17 cellular contexts compared by ENCODE assay signal in the genomic region with DNA sequence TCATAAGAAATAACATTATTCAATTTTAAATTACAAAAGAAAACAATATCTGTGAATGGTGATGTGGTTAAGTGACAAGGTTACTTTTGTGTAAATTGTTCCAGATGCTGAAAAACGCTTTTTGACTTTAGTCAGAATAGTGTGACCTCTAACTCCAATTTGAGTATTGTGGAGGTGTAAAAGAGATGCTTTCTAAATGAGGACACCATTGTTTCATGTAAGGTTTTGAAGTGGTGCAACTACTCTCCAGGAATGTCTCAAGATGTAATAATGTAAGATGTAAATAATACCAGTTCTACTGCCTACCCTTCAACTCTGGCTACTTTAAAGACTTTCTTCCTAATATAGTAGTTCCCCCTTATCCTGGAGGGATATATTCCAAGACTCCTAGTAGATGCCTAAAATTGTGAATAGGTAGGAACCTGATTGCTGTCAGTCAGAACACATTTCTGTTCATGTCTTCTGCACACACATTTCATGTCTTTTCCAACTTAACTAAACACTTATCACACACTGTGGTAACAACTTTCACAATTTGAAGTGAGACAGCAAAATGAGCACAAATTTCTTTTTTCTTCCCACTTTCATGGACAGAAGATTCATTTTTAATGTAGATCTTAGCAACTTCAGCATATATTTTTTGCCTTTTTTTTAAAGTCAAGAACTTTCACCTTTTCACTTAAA. TPM values are rescaled to one million over a fixed set of nuclear protein-coding genes. Genes with fewer than 3 reads are reported as not detected.
DNase-seq lines count a peak whose midpoint lies in the region; FAIRE-seq and TF ChIP-seq lines count a peak whose summit lies in the region.
"Had no signal": no experiment of that assay in that cellular context is flagged by ENCODE, and none has a peak within 500 bp of the region (broad histone marks: within the 10 kb centered on the region; RNA-seq: fewer than 3 reads in every experiment).

No MANE protein-coding gene starts in this region.

- no peak overlapping the region for H3K27ac ChIP-seq in mammary epithelial cell (ENCODE audit: insufficient read depth, low read depth, low read length)
- H3K27ac ChIP-seq in breast epithelium = no peak overlapping the region
- no peak overlapping the region for H3K27ac ChIP-seq in astrocyte (ENCODE audit: low read depth, low read length)
- H3K27ac ChIP-seq in keratinocyte (ENCODE audit: control insufficient read depth, insufficient read depth, low read length) = no peak overlapping the region

- H3K4me1 ChIP-seq in mammary epithelial cell (ENCODE audit: insufficient read depth, low read length) = peaks cover 33% of the 10 kb centered on the region
- no peaks in the 10 kb centered on the region for H3K4me1 ChIP-seq in breast epithelium
- H3K4me1 ChIP-seq in astrocyte (ENCODE audit: insufficient read depth, low read length) = peaks cover 11% of the 10 kb centered on the region
- peaks cover 30% of the 10 kb centered on the region for H3K4me1 ChIP-seq in keratinocyte (ENCODE audit: control insufficient read depth, extremely low read depth, insufficient read depth, low read length)

- dilution Hi-C loops in mammary epithelial cell (cut with HindIII; ENCODE audit: low sequenced_read_pairs) (no loop called here), keratinocyte (cut with MboI; ENCODE audit: extremely low pct_ligation_motif_present, low sequenced_read_pairs) (no loop called here)

- peaks cover 11% of the 10 kb centered on the region for H3K4me1 Mint-ChIP-seq in astrocyte (ENCODE audit: low read depth, unreplicated experiment)
- peaks cover 6% of the 10 kb centered on the region for H3K4me1 Mint-ChIP-seq in activated T-helper 2 cell treated with anti-CD3 and anti-CD28 coated beads, Interferon-gamma antibody, Interleukin-2, Interleukin-4, amounts not matched to agents 10 μg/mL and 5 μg/mL and 100 μg/mL, durations not matched to agents 14 hours and 24 hours and 36 hours (ENCODE audit: low read depth)

- H3K4me2 ChIP-seq in mammary epithelial cell (ENCODE audit: insufficient read depth, low read depth, low read length) = peak overlapping the region; percentile 44
- no peak overlapping the region for H3K4me2 ChIP-seq in astrocyte (ENCODE audit: low read length)
- peak overlapping the region; percentile 68 for H3K4me2 ChIP-seq in keratinocyte (ENCODE audit: control insufficient read depth, extremely low read depth, insufficient read depth, low read depth, low read length)

- no peaks in the 10 kb centered on the region for H3K36me3 ChIP-seq in mammary epithelial cell (ENCODE audit: insufficient read depth, low read length)
- H3K36me3 ChIP-seq in breast epithelium = no peaks in the 10 kb centered on the region
- no peaks in the 10 kb centered on the region for H3K36me3 ChIP-seq in astrocyte (ENCODE audit: insufficient read depth, low read length)
- H3K36me3 ChIP-seq in keratinocyte (ENCODE audit: control insufficient read depth in 2 of 2, extremely low read depth in 1 of 2, insufficient read depth in 2 of 2, low read length in 2 of 2) = no peaks in the 10 kb centered on the region

- FAIRE-seq in astrocyte (lab: Jason Lieb, UNC) = peak; percentile 26
- FAIRE-seq in keratinocyte (lab: Jason Lieb, UNC) = peak; percentile 43
- no peak for FAIRE-seq in RCC 7860 (lab: Jason Lieb, UNC)
- FAIRE-seq: GM12878, GM18507, HTR-8/SVneo had no signal

- CTCF ChIA-PET in mammary epithelial cell (lab: Charles Lee; ENCODE audit: low non-redundant PET) = no interaction called here

- intact Hi-C loops in mammary epithelial cell (cut with micrococcal nuclease) = no loop called here
- intact Hi-C loops in breast epithelium (cut with DNase I; ENCODE audit: low total_unique reads) = no loop called here
- intact Hi-C loops in activated T-helper 2 cell treated with anti-CD3 and anti-CD28 coated beads, Interferon-gamma antibody, Interleukin-2, Interleukin-4, amounts not matched to agents 10 μg/mL and 5 μg/mL and 100 μg/mL, durations not matched to agents 14 hours and 24 hours and 36 hours (cut with micrococcal nuclease) = no loop called here

- no peaks in the 10 kb centered on the region for H3K27me3 Mint-ChIP-seq in astrocyte (ENCODE audit: low read depth, unreplicated experiment)
- H3K27me3 Mint-ChIP-seq in activated T-helper 2 cell treated with anti-CD3 and anti-CD28 coated beads, Interferon-gamma antibody, Interleukin-2, Interleukin-4, amounts not matched to agents 10 μg/mL and 5 μg/mL and 100 μg/mL, durations not matched to agents 14 hours and 24 hours and 36 hours (ENCODE audit: low read depth) = peaks cover 19% of the 10 kb centered on the region

- H3K27me3 ChIP-seq in mammary epithelial cell (ENCODE audit: insufficient read depth, low read length) = no peaks in the 10 kb centered on the region
- H3K27me3 ChIP-seq in breast epithelium = no peaks in the 10 kb centered on the region
- no peaks in the 10 kb centered on the region for H3K27me3 ChIP-seq in astrocyte (ENCODE audit: insufficient read depth, low read length)
- no peaks in the 10 kb centered on the region for H3K27me3 ChIP-seq in keratinocyte (ENCODE audit: control insufficient read depth, extremely low read depth, insufficient read depth, low read length)

- no peaks in the 10 kb centered on the region for H3K36me3 Mint-ChIP-seq in astrocyte (ENCODE audit: low read depth, unreplicated experiment)
- H3K36me3 Mint-ChIP-seq in activated T-helper 2 cell treated with anti-CD3 and anti-CD28 coated beads, Interferon-gamma antibody, Interleukin-2, Interleukin-4, amounts not matched to agents 10 μg/mL and 5 μg/mL and 100 μg/mL, durations not matched to agents 14 hours and 24 hours and 36 hours (ENCODE audit: low read depth) = no peaks in the 10 kb centered on the region
- H3K36me3 Mint-ChIP-seq: CD14-positive monocyte had no signal

- H2AFZ ChIP-seq in mammary epithelial cell (ENCODE audit: low read depth, low read length) = peak overlapping the region; percentile 14
- H2AFZ ChIP-seq in astrocyte (ENCODE audit: low read depth, low read length) = no peak overlapping the region
- H2AFZ ChIP-seq in keratinocyte (ENCODE audit: control insufficient read depth, low read length) = peak overlapping the region; percentile 10

- no peak overlapping the region for H3K27ac Mint-ChIP-seq in astrocyte (ENCODE audit: unreplicated experiment)
- H3K27ac Mint-ChIP-seq in activated T-helper 2 cell treated with anti-CD3 and anti-CD28 coated beads, Interferon-gamma antibody, Interleukin-2, Interleukin-4, amounts not matched to agents 10 μg/mL and 5 μg/mL and 100 μg/mL, durations not matched to agents 14 hours and 24 hours and 36 hours = no peak overlapping the region
- H3K27ac Mint-ChIP-seq: CD14-positive monocyte had no signal

- H4K20me1 ChIP-seq in mammary epithelial cell (ENCODE audit: insufficient read depth, low read length) = no peaks in the 10 kb centered on the region
- H4K20me1 ChIP-seq in astrocyte (ENCODE audit: insufficient read depth, low read length) = no peaks in the 10 kb centered on the region
- no peaks in the 10 kb centered on the region for H4K20me1 ChIP-seq in keratinocyte (ENCODE audit: control insufficient read depth, extremely low read depth, insufficient read depth, low read length)

- BruUV-seq in mammary epithelial cell (replicated peaks; lab: Mats Ljungman, UMichigan) = no TSS peak

- H3K9me3 Mint-ChIP-seq in astrocyte (ENCODE audit: unreplicated experiment) = no peaks in the 10 kb centered on the region
- no peaks in the 10 kb centered on the region for H3K9me3 Mint-ChIP-seq in activated T-helper 2 cell treated with anti-CD3 and anti-CD28 coated beads, Interferon-gamma antibody, Interleukin-2, Interleukin-4, amounts not matched to agents 10 μg/mL and 5 μg/mL and 100 μg/mL, durations not matched to agents 14 hours and 24 hours and 36 hours

- H3K79me2 ChIP-seq in mammary epithelial cell (ENCODE audit: insufficient read depth, low read length) (no peaks in the 10 kb centered on the region), astrocyte (ENCODE audit: insufficient read depth, low read length) (no peaks in the 10 kb centered on the region), keratinocyte (ENCODE audit: control insufficient read depth, insufficient read depth, low read length) (no peaks in the 10 kb centered on the region)

- H3K4me3 Mint-ChIP-seq in astrocyte (ENCODE audit: unreplicated experiment) = no peak overlapping the region
- H3K4me3 Mint-ChIP-seq in activated T-helper 2 cell treated with anti-CD3 and anti-CD28 coated beads, Interferon-gamma antibody, Interleukin-2, Interleukin-4, amounts not matched to agents 10 μg/mL and 5 μg/mL and 100 μg/mL, durations not matched to agents 14 hours and 24 hours and 36 hours (ENCODE audit: low read depth) = no peak overlapping the region
- H3K4me3 Mint-ChIP-seq: CD14-positive monocyte had no signal

- H3K9me1 ChIP-seq in keratinocyte (ENCODE audit: control insufficient read depth, extremely low read depth, insufficient read depth, low read length) = no peaks in the 10 kb centered on the region

- no peak for TF ChIP-seq POLR2A in breast epithelium (IDR thresholded peaks at IDR 0.05)

- in situ Hi-C loops in mammary epithelial cell (cut with MboI; ENCODE audit: low sequenced_read_pairs in 2 of 2) = no loop called here

- H3K9me3 ChIP-seq in mammary epithelial cell (replicated peaks; ENCODE audit: insufficient read depth, low read length) (no peaks in the 10 kb centered on the region), breast epithelium (no peaks in the 10 kb centered on the region), astrocyte (ENCODE audit: insufficient read depth, low read depth, low read length) (no peaks in the 10 kb centered on the region), keratinocyte (ENCODE audit: control insufficient read depth, low read depth, low read length) (no peaks in the 10 kb centered on the region)

- H3K9ac ChIP-seq in mammary epithelial cell (ENCODE audit: insufficient read depth, low read length) (no peak overlapping the region), astrocyte (ENCODE audit: low read length) (no peak overlapping the region), keratinocyte (ENCODE audit: control insufficient read depth, extremely low read depth, insufficient read depth, low read length) (no peak overlapping the region)

- no peak for TF ChIP-seq CTCF in mammary epithelial cell (conservative IDR thresholded peaks at IDR 0.05 in 1 of 2, IDR thresholded peaks at IDR 0.05 in 1 of 2; ENCODE audit: extremely low read depth in 1 of 2, insufficient read depth in 1 of 2, low read depth in 1 of 2, low read length in 2 of 2)
- no peak for TF ChIP-seq CTCF in breast epithelium (IDR thresholded peaks at IDR 0.05)
- no peak for TF ChIP-seq CTCF in astrocyte (IDR thresholded peaks at IDR 0.05; ENCODE audit: insufficient read depth, low read depth, low read length)
- TF ChIP-seq CTCF in keratinocyte (optimal IDR thresholded peaks at IDR 0.05 in 1 of 3, IDR thresholded peaks at IDR 0.05 in 1 of 3, conservative IDR thresholded peaks at IDR 0.05 in 1 of 3; ENCODE audit: extremely low read depth in 1 of 3, insufficient read depth in 2 of 3, low read length in 3 of 3) = no peak

- H3K4me3 ChIP-seq in mammary epithelial cell (replicated peaks in 1 of 3; ENCODE audit: insufficient read depth in 1 of 3, low read depth in 2 of 3, low read length in 3 of 3) (no peak overlapping the region), breast epithelium (no peak overlapping the region), astrocyte (ENCODE audit: insufficient read depth, low read depth, low read length) (no peak overlapping the region), keratinocyte (ENCODE audit: control insufficient read depth in 2 of 3, extremely low read depth in 1 of 3, insufficient read depth in 2 of 3, low read depth in 1 of 3, low read length in 3 of 3) (no peak overlapping the region)
- H3K4me3 ChIP-seq: GM12878 had no signal

- WGBS in mammary epithelial cell (ENCODE audit: low coverage, missing lambda C conversion rate) = 59% methylated on average over 1 of the region's 1 CpG

- DNase-seq in mammary epithelial cell = peak; percentile 9
- DNase-seq in breast epithelium (ENCODE audit: low spot score in 2 of 2) = no peak
- no peak for DNase-seq in astrocyte (ENCODE audit: low read depth)
- DNase-seq in keratinocyte (ENCODE audit: low read depth, low spot score) = no peak
- no peak for DNase-seq in activated T-helper 2 cell treated with anti-CD3 and anti-CD28 coated beads, Interferon-gamma antibody, Interleukin-2, Interleukin-4, amounts not matched to agents 10 μg/mL and 5 μg/mL and 100 μg/mL, durations not matched to agents 14 hours and 24 hours and 36 hours (ENCODE audit: low spot score)
- no peak for DNase-seq in C1 segment of cervical spinal cord (lab: John Stamatoyannopoulos, UW)
- no peak for DNase-seq in RCC 7860 (ENCODE audit: low spot score)
- no peak for DNase-seq in ureter (ENCODE audit: low spot score)
- DNase-seq: NCI-H1048, NCI-H146, NCI-H345, NCI-H748 treated with DMSO at 0.1 percent for 48 hours, SHP77 had no signal

RNA-seq across cellular contexts. Expression of gene PPP1R1C, which starts 39.1 kb away (rescaled TPM):
- 1 to 10 TPM; 1.9 to 2.5 TPM for total RNA-seq in mammary epithelial cell
- 1.9 TPM for polyA plus RNA-seq in mammary epithelial cell
- not detected for polyA minus RNA-seq in mammary epithelial cell
- total RNA-seq in breast epithelium = 1 to 10 TPM in 1 of 3 donors, under 1 TPM in 1, not detected in 1; 0.59 to 4.2 TPM
- 0.50 and 1.2 TPM in 2 replicates for total RNA-seq in astrocyte
- 3.0 to 4.3 TPM (median 3.1 TPM) in 3 replicates for polyA plus RNA-seq in keratinocyte
- 0.45 TPM for polyA plus RNA-seq in keratinocyte (2011; ENCODE audit: low read depth)
- 2.6 and 5.5 TPM in 2 replicates for polyA plus RNA-seq in keratinocyte (2011; cell fraction: cytosol; rRNA removed)
- polyA plus RNA-seq in keratinocyte (2011; cell fraction: nucleus; rRNA removed) = 2.1 and 3.5 TPM in 2 replicates
- 1.7 and 7.5 TPM in 2 replicates for polyA plus RNA-seq in keratinocyte (2012; ENCODE audit: low replicate concordance)
- polyA minus RNA-seq in keratinocyte = 1.1 to 1.7 TPM in 2 of 3 replicates, not detected in the other
- polyA minus RNA-seq in keratinocyte (2011; cell fraction: cytosol; rRNA and poly(A)+ RNA removed) = not detected
- 1.2 and 2.7 TPM in 2 replicates for polyA minus RNA-seq in keratinocyte (2011; cell fraction: nucleus; rRNA and poly(A)+ RNA removed)
- total RNA-seq in activated T-helper 2 cell treated with anti-CD3 and anti-CD28 coated beads, Interferon-gamma antibody, Interleukin-2, Interleukin-4, amounts not matched to agents 10 μg/mL and 5 μg/mL and 100 μg/mL, durations not matched to agents 14 hours and 24 hours and 36 hours = not detected in 2 replicates
- 2.0 TPM for total RNA-seq in ureter
- polyA plus RNA-seq: CD14-positive monocyte, GM12878 had no signal

RNA-seq across cellular contexts. Expression of gene ITPRID2, which starts 55.1 kb away (rescaled TPM):
- total RNA-seq in mammary epithelial cell (100 to 1,000 TPM; 145 to 168 TPM), breast epithelium (100 to 1,000 TPM in 1 of 3 donors, 10 to 100 TPM in 2; 67.2 to 170 (median 98.9) TPM), astrocyte (260 and 272 TPM in 2 replicates), ureter (108 TPM)
- polyA plus RNA-seq in mammary epithelial cell (42.1 TPM), keratinocyte (86.3 to 146 TPM (median 91.4 TPM) in 3 replicates)
- polyA minus RNA-seq in mammary epithelial cell (60.9 TPM), keratinocyte (62.2 to 130 TPM (median 99.4 TPM) in 3 replicates)
- polyA plus RNA-seq in keratinocyte (2011; ENCODE audit: low read depth) = 479 TPM
- 72.8 and 128 TPM in 2 replicates for polyA plus RNA-seq in keratinocyte (2011; cell fraction: cytosol; rRNA removed)
- 116 and 145 TPM in 2 replicates for polyA plus RNA-seq in keratinocyte (2011; cell fraction: nucleus; rRNA removed)
- 91.5 and 118 TPM in 2 replicates for polyA plus RNA-seq in keratinocyte (2012; ENCODE audit: low replicate concordance)
- polyA minus RNA-seq in keratinocyte (2011; cell fraction: cytosol; rRNA and poly(A)+ RNA removed) = 89.4 TPM
- 97.4 and 160 TPM in 2 replicates for polyA minus RNA-seq in keratinocyte (2011; cell fraction: nucleus; rRNA and poly(A)+ RNA removed)
- total RNA-seq in activated T-helper 2 cell treated with anti-CD3 and anti-CD28 coated beads, Interferon-gamma antibody, Interleukin-2, Interleukin-4, amounts not matched to agents 10 μg/mL and 5 μg/mL and 100 μg/mL, durations not matched to agents 14 hours and 24 hours and 36 hours = 57.4 and 61.2 TPM in 2 replicates
